ENCODE assay signal across 24 cellular contexts in the genomic region with DNA sequence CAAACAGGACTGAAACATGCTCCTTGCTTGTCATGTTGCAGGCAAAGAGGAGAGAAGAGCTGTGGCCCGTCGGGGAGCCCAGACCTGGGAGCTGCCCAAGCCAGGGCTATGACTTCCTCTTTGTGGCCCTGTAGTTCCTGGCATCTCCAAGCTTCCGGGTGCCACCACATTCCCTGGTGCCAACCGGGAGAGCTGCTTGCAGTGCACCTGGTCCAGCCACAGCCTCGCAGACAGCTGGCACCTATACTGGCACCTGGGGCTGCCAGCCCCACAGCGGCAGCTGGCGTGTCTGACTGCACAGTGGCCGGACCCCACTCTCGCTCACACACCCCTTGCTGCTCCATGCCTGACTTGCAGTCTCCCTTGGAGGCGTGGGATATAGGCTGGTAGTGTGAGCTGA. TPM values are rescaled to one million over a fixed set of nuclear protein-coding genes. Genes with fewer than 3 reads are reported as not detected.
A peak's percentile ranks its signal among the peaks of the same experiment; 100 is the strongest.
DNase-seq lines count a peak whose midpoint lies in the region; ATAC-seq and TF ChIP-seq lines count a peak whose summit lies in the region.
"Had no signal": no experiment of that assay in that cellular context is flagged by ENCODE, and none has a peak within 500 bp of the region (broad histone marks: within the 10 kb centered on the region; RNA-seq: fewer than 3 reads in every experiment).

No MANE protein-coding gene starts in this region.

- H3K4me1 Mint-ChIP-seq in activated CD4-positive, alpha-beta T cell treated with anti-CD3 and anti-CD28 coated beads, Interleukin-2, amount 10 ng/mL, durations not matched to agents 7 days and 5 days = peaks cover 53% of the 10 kb centered on the region
- H3K4me1 Mint-ChIP-seq in T-helper 17 cell = peaks cover 25% of the 10 kb centered on the region
- peaks cover 19 to 20% of the 10 kb centered on the region in 2 donors for H3K4me1 Mint-ChIP-seq in effector memory CD8-positive, alpha-beta T cell (ENCODE audit: low read depth in 2 of 2)

- POLR2A ChIA-PET in activated CD4-positive, alpha-beta T cell treated with anti-CD3 and anti-CD28 coated beads, Interleukin-2, amount 10 ng/mL, durations not matched to agents 7 days and 5 days (lab: Charles Lee) = interaction anchor here (0.6 to 1.0 kb wide), 2 partner anchors 33 to 90 kb away, joined by 3 read pairs; no protein-coding TSS in a partner anchor

- peak overlapping the region; percentile 94 for H3K27ac Mint-ChIP-seq in activated CD4-positive, alpha-beta T cell treated with anti-CD3 and anti-CD28 coated beads, Interleukin-2, amount 10 ng/mL, durations not matched to agents 7 days and 5 days
- H3K27ac Mint-ChIP-seq in T-helper 17 cell = peak overlapping the region; percentile 88
- peak overlapping the region; percentile 90 to 98 for H3K27ac Mint-ChIP-seq in effector memory CD8-positive, alpha-beta T cell
- H3K27ac Mint-ChIP-seq: activated B cell treated with CpG ODN at 0.5 μM for 24 hours; dendritic cell treated with granulocyte-macrophage colony-stimulating factor and Interleukin-4, amounts not matched to agents 40 ng/mL and 50 ng/mL, for 4 days had no signal

- no peaks in the 10 kb centered on the region for H3K9me3 ChIP-seq in T-helper 17 cell (ENCODE audit: control insufficient read depth, low read length, poor library complexity, severe bottlenecking)
- H3K9me3 ChIP-seq: suprapubic skin had no signal

- TF ChIP-seq CTCF in C4-2B (conservative IDR thresholded peaks at IDR 0.05) = no peak

- CTCF ChIA-PET in activated CD4-positive, alpha-beta T cell treated with anti-CD3 and anti-CD28 coated beads, Interleukin-2, amount 10 ng/mL, durations not matched to agents 7 days and 5 days (lab: Charles Lee) = interaction anchor here (0.6 to 5.4 kb wide), 10 partner anchors 9 to 102 kb away, joined by 3 to 59 read pairs (median 4); no protein-coding TSS in a partner anchor

- H3K4me3 Mint-ChIP-seq in activated CD4-positive, alpha-beta T cell treated with anti-CD3 and anti-CD28 coated beads, Interleukin-2, amount 10 ng/mL, durations not matched to agents 7 days and 5 days = no peak overlapping the region
- H3K4me3 Mint-ChIP-seq in T-helper 17 cell = no peak overlapping the region
- no peak overlapping the region for H3K4me3 Mint-ChIP-seq in effector memory CD8-positive, alpha-beta T cell
- H3K4me3 Mint-ChIP-seq: activated B cell treated with CpG ODN at 0.5 μM for 24 hours; dendritic cell treated with granulocyte-macrophage colony-stimulating factor and Interleukin-4, amounts not matched to agents 40 ng/mL and 50 ng/mL, for 4 days had no signal

- H3K27ac ChIP-seq in C4-2B = peak overlapping the region; percentile 72
- H3K27ac ChIP-seq: SK-N-MC, suprapubic skin had no signal

- peaks cover 40% of the 10 kb centered on the region for H3K36me3 Mint-ChIP-seq in activated CD4-positive, alpha-beta T cell treated with anti-CD3 and anti-CD28 coated beads, Interleukin-2, amount 10 ng/mL, durations not matched to agents 7 days and 5 days (ENCODE audit: low read depth)
- no peaks in the 10 kb centered on the region for H3K36me3 Mint-ChIP-seq in T-helper 17 cell (ENCODE audit: low read depth)
- H3K36me3 Mint-ChIP-seq in effector memory CD8-positive, alpha-beta T cell (ENCODE audit: insufficient read depth) = peaks cover 6% of the 10 kb centered on the region

- DNase-seq in activated CD4-positive, alpha-beta T cell treated with anti-CD3 and anti-CD28 coated beads, Interleukin-2, amount 10 ng/mL, durations not matched to agents 7 days and 5 days = no peak
- no peak for DNase-seq in activated CD4-positive, alpha-beta T cell treated with anti-CD3 and anti-CD28 coated beads, Interleukin-2, amount 50 U/mL, for 4 hours
- DNase-seq in T-helper 17 cell = no peak
- DNase-seq in effector memory CD8-positive, alpha-beta T cell = no peak
- DNase-seq in NCI-H1105 (lab: John Stamatoyannopoulos, UW) = no peak
- DNase-seq: activated B cell treated with CpG ODN at 0.5 μM for 24 hours, activated gamma-delta T cell treated with Interleukin-2 at 50 U/mL for 16 hours, caudate nucleus, DMS79 treated with DMSO at 0.1 percent for 48 hours, H7, KG1, NCI-H1436, NCI-H446 treated with DMSO at 0.1 percent for 48 hours, T1000 had no signal

- H3K9me3 Mint-ChIP-seq in activated CD4-positive, alpha-beta T cell treated with anti-CD3 and anti-CD28 coated beads, Interleukin-2, amount 10 ng/mL, durations not matched to agents 7 days and 5 days = no peaks in the 10 kb centered on the region
- no peaks in the 10 kb centered on the region for H3K9me3 Mint-ChIP-seq in effector memory CD8-positive, alpha-beta T cell
- H3K9me3 Mint-ChIP-seq: activated B cell treated with CpG ODN at 0.5 μM for 24 hours; dendritic cell treated with granulocyte-macrophage colony-stimulating factor and Interleukin-4, amounts not matched to agents 40 ng/mL and 50 ng/mL, for 4 days had no signal

- no peaks in the 10 kb centered on the region for H3K27me3 Mint-ChIP-seq in activated CD4-positive, alpha-beta T cell treated with anti-CD3 and anti-CD28 coated beads, Interleukin-2, amount 10 ng/mL, durations not matched to agents 7 days and 5 days
- no peaks in the 10 kb centered on the region for H3K27me3 Mint-ChIP-seq in T-helper 17 cell
- no peaks in the 10 kb centered on the region for H3K27me3 Mint-ChIP-seq in effector memory CD8-positive, alpha-beta T cell
- H3K27me3 Mint-ChIP-seq: activated B cell treated with CpG ODN at 0.5 μM for 24 hours; dendritic cell treated with granulocyte-macrophage colony-stimulating factor and Interleukin-4, amounts not matched to agents 40 ng/mL and 50 ng/mL, for 4 days had no signal

- ATAC-seq in T-helper 17 cell = no peak
- ATAC-seq in effector memory CD8-positive, alpha-beta T cell (replicated peaks) = no peak
- no peak for ATAC-seq in GM18858 (IDR thresholded peaks at IDR 0.05; ENCODE audit: unreplicated experiment)
- ATAC-seq in GM18873 (IDR thresholded peaks at IDR 0.05; ENCODE audit: low FRiP score, unreplicated experiment) = no peak

RNA-seq across cellular contexts. Expression of a gene that starts 37.1 kb away (rescaled TPM):
- total RNA-seq in activated CD4-positive, alpha-beta T cell treated with anti-CD3 and anti-CD28 coated beads, Interleukin-2, amount 10 ng/mL, durations not matched to agents 7 days and 5 days = under 1 TPM; 0.20 to 0.48 TPM
- 1 to 10 TPM; 1.3 to 2.1 TPM for total RNA-seq in T-helper 17 cell
- total RNA-seq: HT1080, mucosa of gallbladder, OCI-LY7, pulmonary artery endothelial cell had no signal
